ENCODE assay signal across 6 cellular contexts in genomic region chr4:89425023-89425422, GRCh38.
"Had no signal": no experiment of that assay in that cellular context is flagged by ENCODE, and none has a peak within 500 bp of the region (broad histone marks: within the 10 kb centered on the region; RNA-seq: fewer than 3 reads in every experiment).

No MANE protein-coding gene starts in this region.

- DNase-seq: IMR-90, KBM-7, KG1 had no signal

- H3K4me3 ChIP-seq: K562 had no signal

- ATAC-seq: HepG2, K562 had no signal

- H3K27ac ChIP-seq: HL-60 had no signal
